In the genomic region with DNA sequence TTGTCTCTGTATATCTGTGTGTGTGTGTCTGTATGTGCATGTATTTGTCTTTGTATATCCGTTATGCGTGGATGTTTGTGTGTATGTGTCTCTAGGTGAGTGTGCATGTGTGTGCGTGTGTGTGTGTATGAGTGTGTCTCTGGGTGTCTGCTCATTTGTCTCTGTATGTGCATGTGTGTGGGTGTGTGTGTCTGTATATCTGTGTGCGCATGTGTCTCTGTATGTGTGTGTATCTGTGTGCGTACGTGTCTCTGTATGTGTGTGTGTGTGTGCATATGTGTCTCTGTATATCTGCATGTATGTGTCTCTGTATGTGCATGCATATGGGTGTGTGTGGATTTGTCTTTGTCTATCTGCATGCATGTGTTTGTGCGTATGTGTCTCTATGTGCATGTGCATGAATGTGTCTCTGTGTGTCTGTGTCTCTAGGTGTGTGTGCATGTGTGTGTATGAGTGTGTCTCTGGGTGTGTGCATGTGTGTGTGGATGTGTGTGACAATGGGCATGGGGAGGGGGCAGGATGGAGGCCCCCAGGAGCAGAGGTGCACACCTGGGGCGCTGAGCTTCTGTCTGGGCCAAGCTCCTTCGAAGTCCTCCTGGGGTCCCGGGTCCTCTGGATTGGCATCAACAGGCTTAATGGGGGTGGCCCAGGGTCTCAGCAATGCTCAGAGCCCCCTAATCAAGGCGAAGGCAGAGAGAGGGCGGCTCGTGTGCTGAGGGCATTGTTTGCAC, we compare ENCODE assay signal across 1 cellular context.
TF ChIP-seq lines count a peak whose summit lies in the region.

No MANE protein-coding gene starts in this region.

TF ChIP-seq in IMR-90, 13 proteins besides CTCF, POLR2A, EP300 and RAD21 (continued from another document):
- TF ChIP-seq ELK1 (IDR thresholded peaks at IDR 0.05; ENCODE audit: borderline replicate concordance, low read depth, low read length) (no peak), MXI1 (IDR thresholded peaks at IDR 0.05; ENCODE audit: borderline replicate concordance, low read depth, low read length) (no peak), BHLHE40 (IDR thresholded peaks at IDR 0.05; ENCODE audit: low read depth, low read length) (no peak), MAFK (IDR thresholded peaks at IDR 0.05; ENCODE audit: low read depth, low read length) (no peak), SMC3 (IDR thresholded peaks at IDR 0.05; ENCODE audit: low read depth, low read length) (no peak), RFX5 (IDR thresholded peaks at IDR 0.05; ENCODE audit: low read depth, low read length) (no peak), NFE2L2 (IDR thresholded peaks at IDR 0.05; ENCODE audit: low read depth, low read length) (no peak), MAZ (IDR thresholded peaks at IDR 0.05; ENCODE audit: borderline replicate concordance, low read depth, low read length) (no peak)
